19 cellular contexts compared by ENCODE assay signal in genomic region chr12:109912790-109913189, GRCh38.
"Had no signal": no experiment of that assay in that cellular context is flagged by ENCODE, and none has a peak within 500 bp of the region (broad histone marks: within the 10 kb centered on the region; RNA-seq: fewer than 3 reads in every experiment).

No MANE protein-coding gene starts in this region.

- H3K4me1 Mint-ChIP-seq: memory B cell had no signal

- H3K27me3 ChIP-seq: adrenal gland, breast epithelium, pancreas, right lobe of liver, tibial artery had no signal

- H3K27ac Mint-ChIP-seq: activated T-cell treated with anti-CD3 and anti-CD28 coated beads, Interleukin-2, amount 50 U/mL, for 72 hours; dendritic cell treated with granulocyte-macrophage colony-stimulating factor and Interleukin-4, amounts not matched to agents 40 ng/mL and 50 ng/mL, for 4 days; T-helper 1 cell treated with Interleukin-12 subunit alpha and Interleukin-12 subunit beta and Interleukin-4 antibody, amounts not matched to agents 30 μg/mL and 1 μg/mL, for 36 hours had no signal

- H3K4me3 ChIP-seq: adrenal gland, breast epithelium, pancreas, right lobe of liver, tibial artery had no signal

- H3K27ac ChIP-seq: breast epithelium, epithelial cell of prostate, pancreas, right lobe of liver, tibial artery had no signal

- H3K9me3 Mint-ChIP-seq: activated T-cell treated with anti-CD3 and anti-CD28 coated beads, Interleukin-2, amount 50 U/mL, for 72 hours; dendritic cell treated with granulocyte-macrophage colony-stimulating factor and Interleukin-4, amounts not matched to agents 40 ng/mL and 50 ng/mL, for 4 days; memory B cell; naive B cell; T-helper 1 cell treated with Interleukin-12 subunit alpha and Interleukin-12 subunit beta and Interleukin-4 antibody, amounts not matched to agents 30 μg/mL and 1 μg/mL, for 36 hours had no signal

- ATAC-seq: activated CD4-positive, CD25-positive, alpha-beta regulatory T cell treated with anti-CD3 and anti-CD28 coated beads, Interleukin-2, amount 50 U/mL, for 24 hours; activated T-cell treated with anti-CD3 and anti-CD28 coated beads, Interleukin-2, amount 50 U/mL, for 72 hours; left lobe of liver; pancreas; right lobe of liver had no signal

- H3K9me3 ChIP-seq: adrenal gland, breast epithelium, pancreas, right lobe of liver, tibial artery had no signal

- H3K4me3 Mint-ChIP-seq: activated T-cell treated with anti-CD3 and anti-CD28 coated beads, Interleukin-2, amount 50 U/mL, for 72 hours; dendritic cell treated with granulocyte-macrophage colony-stimulating factor and Interleukin-4, amounts not matched to agents 40 ng/mL and 50 ng/mL, for 4 days; memory B cell; T-helper 1 cell treated with Interleukin-12 subunit alpha and Interleukin-12 subunit beta and Interleukin-4 antibody, amounts not matched to agents 30 μg/mL and 1 μg/mL, for 36 hours had no signal

- DNase-seq: activated CD4-positive, alpha-beta T cell treated with anti-CD3 and anti-CD28 coated beads, Interleukin-2, amount 50 U/mL, for 1 hour; activated CD8-positive, alpha-beta memory T cell treated with anti-CD3 and anti-CD28 coated beads, Interleukin-2, amount 50 U/mL, for 4 hours; activated gamma-delta T cell; activated T-cell treated with anti-CD3 and anti-CD28 coated beads, Interleukin-2, amount 50 U/mL, for 72 hours; adrenal gland; effector memory CD4-positive, alpha-beta T cell; kidney; naive B cell; stimulated activated naive CD4-positive, alpha-beta T cell; tibial artery had no signal

- H3K4me1 ChIP-seq: adrenal gland, breast epithelium, tibial artery had no signal

- H3K27me3 Mint-ChIP-seq: dendritic cell treated with granulocyte-macrophage colony-stimulating factor and Interleukin-4, amounts not matched to agents 40 ng/mL and 50 ng/mL, for 4 days; memory B cell; naive B cell had no signal
